In genomic region chr2:150472122-150472899, GRCh38 we compare ENCODE assay signal across 9 cellular contexts. TPM values are rescaled to one million over a fixed set of nuclear protein-coding genes. Genes with fewer than 3 reads are reported as not detected.
DNase-seq lines count a peak whose midpoint lies in the region; ATAC-seq, FAIRE-seq and TF ChIP-seq lines count a peak whose summit lies in the region.
"Had no signal": no experiment of that assay in that cellular context is flagged by ENCODE, and none has a peak within 500 bp of the region (broad histone marks: within the 10 kb centered on the region; RNA-seq: fewer than 3 reads in every experiment).

No MANE protein-coding gene starts in this region.

- H3K36me3 ChIP-seq in endothelial cell of umbilical vein (ENCODE audit: control insufficient read depth in 2 of 2, extremely low read depth in 1 of 2, insufficient read depth in 2 of 2, low read length in 2 of 2) (peaks cover 28 to 71% of the 10 kb centered on the region in 2 experiments), H7 (replicated peaks; ENCODE audit: control insufficient read depth, insufficient read depth, low read length) (peaks cover 62% of the 10 kb centered on the region), WERI-Rb-1 (no peaks in the 10 kb centered on the region)

- CTCF ChIA-PET in endothelial cell of umbilical vein (lab: Charles Lee), result interaction anchor here (0.6 to 1.0 kb wide), 3 partner anchors 9 to 445 kb away, joined by 3 to 4 read pairs (median 3); no protein-coding TSS in a partner anchor

- H3K9ac ChIP-seq in endothelial cell of umbilical vein (replicated peaks; ENCODE audit: extremely low read depth, insufficient read depth, low read length), result no peak overlapping the region

- BruUV-seq in endothelial cell of umbilical vein (replicated peaks; lab: Mats Ljungman, UMichigan), result no TSS peak

- H3K9me3 Mint-ChIP-seq in glutamatergic neuron (ENCODE audit: unreplicated experiment), result no peaks in the 10 kb centered on the region

- H3K4me3 ChIP-seq in endothelial cell of umbilical vein (replicated peaks in 1 of 3; ENCODE audit: insufficient read depth in 1 of 3, low read depth in 1 of 3, low read length in 3 of 3) (no peak overlapping the region), H7 (ENCODE audit: insufficient read depth, low read depth, low read length) (no peak overlapping the region), WERI-Rb-1 (ENCODE audit: low read depth, low read length) (no peak overlapping the region)

- H3K27ac Mint-ChIP-seq in glutamatergic neuron (ENCODE audit: unreplicated experiment), result no peak overlapping the region
- H3K27ac Mint-ChIP-seq: naive B cell had no signal

- DNase-seq in GM04504 (ENCODE audit: low read depth) (peak; percentile 63), LHCN-M2 (ENCODE audit: low read depth) (peak; percentile 91), endothelial cell of umbilical vein (ENCODE audit: low read depth, low spot score) (peak; percentile 46), omental fat pad (ENCODE audit: low spot score) (no peak), H7 (no peak), WERI-Rb-1 (no peak), glutamatergic neuron (no peak)
- no peak for DNase-seq in stimulated activated CD4-positive, alpha-beta T cell treated with anti-CD3 and anti-CD28 coated beads, Interleukin-1b, Interleukin-23, amount 100 ng/mL, for 48 hours
- DNase-seq: naive B cell had no signal

- peak overlapping the region; percentile 21 for H3K4me2 ChIP-seq in endothelial cell of umbilical vein (ENCODE audit: insufficient read depth, low read length)

- dilution Hi-C loops in endothelial cell of umbilical vein (cut with MboI; ENCODE audit: extremely low pct_ligation_motif_present, low sequenced_read_pairs), result no loop called here

- H3K4me1 Mint-ChIP-seq in glutamatergic neuron (ENCODE audit: low read depth, unreplicated experiment), result peaks cover 16% of the 10 kb centered on the region
- H3K4me1 Mint-ChIP-seq: naive B cell had no signal

- peak; percentile 55 for ATAC-seq in omental fat pad (ENCODE audit: low FRiP score)

- POLR2A ChIA-PET in endothelial cell of umbilical vein (lab: Charles Lee), result interaction anchor here (0.8 to 1.9 kb wide), 2 partner anchors 9 to 15 kb away, joined by 3 to 9 read pairs; partner anchors contain the start of gene RND3

- TF ChIP-seq CTCF in endothelial cell of umbilical vein (IDR thresholded peaks at IDR 0.05; ENCODE audit: extremely low read depth in 1 of 2, insufficient read depth in 1 of 2, low read depth in 1 of 2, low read length in 2 of 2) (no peak), omental fat pad (IDR thresholded peaks at IDR 0.05) (no peak), WERI-Rb-1 (IDR thresholded peaks at IDR 0.05; ENCODE audit: low read depth, low read length) (no peak), glutamatergic neuron (IDR thresholded peaks at IDR 0.05; ENCODE audit: partially characterized antibody, unreplicated experiment) (no peak)

- TF ChIP-seq POLR2A in endothelial cell of umbilical vein (IDR thresholded peaks at IDR 0.05; ENCODE audit: low read depth, low read length), result peak; percentile 29

- peak overlapping the region; percentile 58 for H3K27ac ChIP-seq in endothelial cell of umbilical vein (ENCODE audit: insufficient read depth, low read depth, low read length)
- H3K27ac ChIP-seq in WERI-Rb-1, result no peak overlapping the region

- no peaks in the 10 kb centered on the region for H3K9me1 ChIP-seq in endothelial cell of umbilical vein (replicated peaks; ENCODE audit: control insufficient read depth, extremely low read depth, insufficient read depth, low read length)

- H3K27me3 ChIP-seq in endothelial cell of umbilical vein (ENCODE audit: control insufficient read depth in 2 of 2, insufficient read depth in 2 of 2, low read length in 2 of 2) (no peaks in the 10 kb centered on the region), H7 (ENCODE audit: control insufficient read depth, insufficient read depth, low read length) (no peaks in the 10 kb centered on the region), WERI-Rb-1 (ENCODE audit: insufficient read depth, low read depth, severe bottlenecking) (no peaks in the 10 kb centered on the region)

- FAIRE-seq in endothelial cell of umbilical vein (lab: Jason Lieb, UNC), result no peak

- H3K9me3 ChIP-seq in endothelial cell of umbilical vein (replicated peaks; ENCODE audit: control insufficient read depth, insufficient read depth, low read length) (no peaks in the 10 kb centered on the region), WERI-Rb-1 (ENCODE audit: severe bottlenecking) (no peaks in the 10 kb centered on the region)

- H3K4me3 Mint-ChIP-seq in glutamatergic neuron (ENCODE audit: unreplicated experiment), result no peak overlapping the region
- H3K4me3 Mint-ChIP-seq: naive B cell had no signal

- peaks cover 99% of the 10 kb centered on the region for H3K4me1 ChIP-seq in endothelial cell of umbilical vein (ENCODE audit: control insufficient read depth, extremely low read depth, insufficient read depth, low read length)

- peaks cover 11% of the 10 kb centered on the region for H4K20me1 ChIP-seq in endothelial cell of umbilical vein (replicated peaks; ENCODE audit: control insufficient read depth, extremely low read depth, insufficient read depth, low read length)

- peaks cover 6% of the 10 kb centered on the region for H3K36me3 Mint-ChIP-seq in glutamatergic neuron (ENCODE audit: unreplicated experiment)
- H3K36me3 Mint-ChIP-seq: naive B cell had no signal

- H3K79me2 ChIP-seq in endothelial cell of umbilical vein (ENCODE audit: control insufficient read depth, insufficient read depth, low read length), result peaks cover 91% of the 10 kb centered on the region

- intact Hi-C loops in endothelial cell of umbilical vein (cut with micrococcal nuclease), result no loop called here

- peaks cover 1% of the 10 kb centered on the region for H3K27me3 Mint-ChIP-seq in glutamatergic neuron (ENCODE audit: unreplicated experiment)

- no peak overlapping the region for H2AFZ ChIP-seq in endothelial cell of umbilical vein (ENCODE audit: low read depth, low read length)

TF ChIP-seq in endothelial cell of umbilical vein, 7 proteins besides CTCF, POLR2A, EP300 and RAD21:
- TF ChIP-seq MYC (IDR thresholded peaks at IDR 0.05; ENCODE audit: low read depth, low read length), result no peak
- peak; percentile 55 for TF ChIP-seq GATA2 (IDR thresholded peaks at IDR 0.05; ENCODE audit: insufficient read depth, insufficient read length, low read depth, low read length)
- TF ChIP-seq EZH2 (IDR thresholded peaks at IDR 0.05; ENCODE audit: borderline replicate concordance, low read depth, low read length, severe bottlenecking), result no peak
- peak; percentile 72 for TF ChIP-seq FOS (IDR thresholded peaks at IDR 0.05; ENCODE audit: borderline replicate concordance, insufficient read depth, low read length)
- peak; percentile 52 for TF ChIP-seq JUN (IDR thresholded peaks at IDR 0.05; ENCODE audit: borderline replicate concordance, insufficient read depth, insufficient read length, low read depth)
- TF ChIP-seq, protein P1, sequence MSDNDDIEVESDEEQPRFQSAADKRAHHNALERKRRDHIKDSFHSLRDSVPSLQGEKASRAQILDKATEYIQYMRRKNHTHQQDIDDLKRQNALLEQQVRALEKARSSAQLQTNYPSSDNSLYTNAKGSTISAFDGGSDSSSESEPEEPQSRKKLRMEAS (IDR thresholded peaks at IDR 0.05; ENCODE audit: insufficient read depth, insufficient read length), result no peak
- peak; percentile 53 for TF ChIP-seq POLR2AphosphoS5 (IDR thresholded peaks at IDR 0.05; ENCODE audit: insufficient read depth, low read depth, low read length)

RNA-seq across cellular contexts. Expression of gene RND3, which starts 15.2 kb away (rescaled TPM):
- total RNA-seq in LHCN-M2 (2014; rRNA removed) (96.0 and 133 TPM in 2 replicates), endothelial cell of umbilical vein (132 and 158 TPM in 2 replicates), omental fat pad (100 to 1,000 TPM in 2 of 4 donors, 10 to 100 TPM in 2; 41.3 to 214 (median 103) TPM), glutamatergic neuron (ENCODE audit: unreplicated experiment) (49.0 TPM)
- 39.0 TPM for polyA plus RNA-seq in LHCN-M2 (2012)
- polyA plus RNA-seq in endothelial cell of umbilical vein, result 53.3 and 57.1 TPM in 2 replicates
- 107 and 123 TPM in 2 replicates for polyA plus RNA-seq in endothelial cell of umbilical vein (2011; cell fraction: cytosol; rRNA removed)
- 175 and 179 TPM in 2 replicates for polyA plus RNA-seq in endothelial cell of umbilical vein (2011; cell fraction: nucleus; rRNA removed)
- 190 and 258 TPM in 2 replicates for polyA plus RNA-seq in endothelial cell of umbilical vein (2012)
- polyA minus RNA-seq in endothelial cell of umbilical vein, result 260 and 272 TPM in 2 replicates
- polyA minus RNA-seq in endothelial cell of umbilical vein (2011; cell fraction: cytosol; rRNA and poly(A)+ RNA removed), result 15.0 TPM
- 211 and 223 TPM in 2 replicates for polyA minus RNA-seq in endothelial cell of umbilical vein (2011; cell fraction: nucleus; rRNA and poly(A)+ RNA removed)
- 53.3 and 76.6 TPM in 2 replicates for total RNA-seq in H7 (2014; rRNA removed; shearing (Covaris generic))

Comparison
In these comparisons a context has a peak if more than half of its experiments do, and no peak if none do; other contexts are left out.
1. DNase-seq: peak in GM04504 (single experiment), LHCN-M2 (single experiment) and endothelial cell of umbilical vein (single experiment); none in omental fat pad (single experiment), H7 (single experiment), WERI-Rb-1 (single experiment), glutamatergic neuron (single experiment) and stimulated activated CD4-positive, alpha-beta T cell treated with anti-CD3 and anti-CD28 coated beads, Interleukin-1b, Interleukin-23, amount 100 ng/mL, for 48 hours (single experiment).